ENCODE assay signal across 13 cellular contexts in the genomic region with DNA sequence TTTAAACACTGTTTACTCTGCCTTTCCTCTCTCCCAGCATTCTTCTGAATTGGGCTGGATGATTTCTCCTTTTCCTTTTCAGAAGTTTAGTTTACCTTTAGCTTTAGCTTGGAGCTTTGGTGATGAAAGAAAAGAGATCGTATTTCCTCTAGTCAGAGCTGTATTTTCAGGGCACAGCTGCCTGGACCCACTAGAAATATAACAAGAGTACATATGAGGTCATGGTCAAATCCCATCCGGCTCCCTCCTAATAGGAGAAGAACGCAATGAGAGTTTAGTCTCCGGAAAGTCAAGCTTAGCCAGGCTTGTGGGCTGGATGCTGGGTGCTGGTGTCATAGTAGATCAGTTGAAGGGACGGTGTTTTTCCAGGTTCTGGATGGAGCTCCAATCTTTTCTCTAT.
DNase-seq lines count a peak whose midpoint lies in the region; ATAC-seq lines count a peak whose summit lies in the region.
"Had no signal": no experiment of that assay in that cellular context is flagged by ENCODE, and none has a peak within 500 bp of the region (broad histone marks: within the 10 kb centered on the region; RNA-seq: fewer than 3 reads in every experiment).

No MANE protein-coding gene starts in this region.

- no peak overlapping the region for H3K9ac ChIP-seq in duodenal mucosa (ENCODE audit: low read depth in 1 of 2, low read length in 2 of 2)

- no peaks in the 10 kb centered on the region for H3K36me3 Mint-ChIP-seq in activated CD8-positive, alpha-beta T cell treated with anti-CD3 and anti-CD28 coated beads, Interleukin-2, amount 10 ng/mL, durations not matched to agents 7 days and 5 days (ENCODE audit: low read depth)
- H3K36me3 Mint-ChIP-seq: CD8-positive, alpha-beta T cell had no signal

- POLR2A ChIA-PET in activated CD8-positive, alpha-beta T cell treated with anti-CD3 and anti-CD28 coated beads, Interleukin-2, amount 10 ng/mL, durations not matched to agents 7 days and 5 days (lab: Charles Lee): no interaction called here

- no peak overlapping the region for H3K4me3 Mint-ChIP-seq in activated CD8-positive, alpha-beta T cell treated with anti-CD3 and anti-CD28 coated beads, Interleukin-2, amount 10 ng/mL, durations not matched to agents 7 days and 5 days
- H3K4me3 Mint-ChIP-seq: CD8-positive, alpha-beta T cell had no signal

- peak; percentile 46 for DNase-seq in DMS79 (lab: John Stamatoyannopoulos, UW)
- DNase-seq in NCI-H69 (lab: John Stamatoyannopoulos, UW): peak; percentile 41
- peak; percentile 85 for DNase-seq in non-pigmented ciliary epithelial cell (ENCODE audit: low read depth)
- DNase-seq in activated CD8-positive, alpha-beta T cell treated with anti-CD3 and anti-CD28 coated beads, Interleukin-2, amount 10 ng/mL, durations not matched to agents 7 days and 5 days: no peak
- no peak for DNase-seq in NCI-H1105 treated with DMSO at 0.1 percent for 48 hours (lab: John Stamatoyannopoulos, UW)
- DNase-seq: activated T-cell treated with anti-CD3 and anti-CD28 coated beads for 4 hours; CD8-positive, alpha-beta T cell; NCI-H2227 treated with DMSO at 0.1 percent for 48 hours; T-helper 2 cell had no signal

- ATAC-seq in HG02938 (IDR thresholded peaks at IDR 0.05; ENCODE audit: unreplicated experiment) (no peak), GM19452 (IDR thresholded peaks at IDR 0.05; ENCODE audit: unreplicated experiment) (no peak)
- no peak for ATAC-seq in activated CD8-positive, alpha-beta T cell treated with anti-CD3 and anti-CD28 coated beads, Interleukin-2, amount 10 ng/mL, durations not matched to agents 7 days and 5 days
- ATAC-seq: CD8-positive, alpha-beta T cell had no signal

- peak overlapping the region; percentile 8 for H3K27ac ChIP-seq in duodenal mucosa (ENCODE audit: low read depth, low read length)

- peaks cover 4% of the 10 kb centered on the region for H3K4me1 Mint-ChIP-seq in activated CD8-positive, alpha-beta T cell treated with anti-CD3 and anti-CD28 coated beads, Interleukin-2, amount 10 ng/mL, durations not matched to agents 7 days and 5 days (ENCODE audit: low read depth)

- H3K27me3 Mint-ChIP-seq in activated CD8-positive, alpha-beta T cell treated with anti-CD3 and anti-CD28 coated beads, Interleukin-2, amount 10 ng/mL, durations not matched to agents 7 days and 5 days (ENCODE audit: low read depth): peaks cover 10% of the 10 kb centered on the region

- no peaks in the 10 kb centered on the region for H3K36me3 ChIP-seq in duodenal mucosa (ENCODE audit: control insufficient read depth in 1 of 2, insufficient read depth in 2 of 2, low read length in 2 of 2)

- CTCF ChIA-PET in activated CD8-positive, alpha-beta T cell treated with anti-CD3 and anti-CD28 coated beads, Interleukin-2, amount 10 ng/mL, durations not matched to agents 7 days and 5 days (lab: Charles Lee): no interaction called here

- no peaks in the 10 kb centered on the region for H3K9me3 ChIP-seq in duodenal mucosa (ENCODE audit: control insufficient read depth in 1 of 2, low read length in 2 of 2)

- H3K9me3 Mint-ChIP-seq in activated CD8-positive, alpha-beta T cell treated with anti-CD3 and anti-CD28 coated beads, Interleukin-2, amount 10 ng/mL, durations not matched to agents 7 days and 5 days (ENCODE audit: insufficient read depth): no peaks in the 10 kb centered on the region
- H3K9me3 Mint-ChIP-seq: CD8-positive, alpha-beta T cell had no signal

- H3K4me1 ChIP-seq in duodenal mucosa (ENCODE audit: control insufficient read depth in 1 of 2, insufficient read depth in 2 of 2, low read length in 2 of 2): no peaks in the 10 kb centered on the region

- no peaks in the 10 kb centered on the region for H3K27me3 ChIP-seq in duodenal mucosa (ENCODE audit: control insufficient read depth in 1 of 2, insufficient read depth in 2 of 2, low read length in 2 of 2)

- H3K4me3 ChIP-seq in duodenal mucosa (ENCODE audit: low read depth in 1 of 2, low read length in 2 of 2): no peak overlapping the region
- H3K4me3 ChIP-seq: coronary artery had no signal

- H3K27ac Mint-ChIP-seq in activated CD8-positive, alpha-beta T cell treated with anti-CD3 and anti-CD28 coated beads, Interleukin-2, amount 10 ng/mL, durations not matched to agents 7 days and 5 days: no peak overlapping the region
- H3K27ac Mint-ChIP-seq: CD8-positive, alpha-beta T cell had no signal

Comparison
In these comparisons a context has a peak if more than half of its experiments do, and no peak if none do; other contexts are left out.
1. DNase-seq: peak in DMS79 (single experiment), NCI-H69 (single experiment) and non-pigmented ciliary epithelial cell (single experiment); none in activated CD8-positive, alpha-beta T cell treated with anti-CD3 and anti-CD28 coated beads, Interleukin-2, amount 10 ng/mL, durations not matched to agents 7 days and 5 days (single experiment) and NCI-H1105 treated with DMSO at 0.1 percent for 48 hours (single experiment).